Comparison of ENCODE assay signal across 1 cellular context in the genomic region with DNA sequence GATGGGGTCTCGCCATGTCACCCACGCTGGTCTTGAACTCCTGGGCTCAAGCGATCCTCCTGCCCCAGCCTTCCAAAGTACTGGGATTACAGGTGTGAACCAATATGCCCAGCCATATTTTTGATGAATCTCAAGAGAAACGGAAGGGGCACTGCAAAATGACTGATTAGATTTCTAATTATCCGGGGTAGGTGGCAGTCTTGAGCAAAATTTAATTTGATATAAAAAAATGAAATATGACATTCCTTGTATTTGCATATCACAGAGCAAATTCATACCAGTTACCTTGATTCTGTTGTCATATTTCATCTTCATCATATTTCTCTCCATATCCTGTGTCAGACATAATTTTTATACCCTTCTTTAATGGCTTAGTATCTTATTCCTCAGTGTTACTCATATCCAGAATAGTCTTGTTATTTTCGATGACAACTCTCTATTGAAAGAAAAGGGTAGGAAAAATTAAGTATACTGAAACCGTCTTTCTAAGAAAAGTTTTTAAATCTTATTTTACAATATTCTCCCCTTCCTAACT.
TF ChIP-seq lines count a peak whose summit lies in the region.

No MANE protein-coding gene starts in this region.

TF ChIP-seq in K562, 482 proteins besides CTCF, POLR2A, EP300 and RAD21 (continued from another document):
- TF ChIP-seq, protein P1, sequence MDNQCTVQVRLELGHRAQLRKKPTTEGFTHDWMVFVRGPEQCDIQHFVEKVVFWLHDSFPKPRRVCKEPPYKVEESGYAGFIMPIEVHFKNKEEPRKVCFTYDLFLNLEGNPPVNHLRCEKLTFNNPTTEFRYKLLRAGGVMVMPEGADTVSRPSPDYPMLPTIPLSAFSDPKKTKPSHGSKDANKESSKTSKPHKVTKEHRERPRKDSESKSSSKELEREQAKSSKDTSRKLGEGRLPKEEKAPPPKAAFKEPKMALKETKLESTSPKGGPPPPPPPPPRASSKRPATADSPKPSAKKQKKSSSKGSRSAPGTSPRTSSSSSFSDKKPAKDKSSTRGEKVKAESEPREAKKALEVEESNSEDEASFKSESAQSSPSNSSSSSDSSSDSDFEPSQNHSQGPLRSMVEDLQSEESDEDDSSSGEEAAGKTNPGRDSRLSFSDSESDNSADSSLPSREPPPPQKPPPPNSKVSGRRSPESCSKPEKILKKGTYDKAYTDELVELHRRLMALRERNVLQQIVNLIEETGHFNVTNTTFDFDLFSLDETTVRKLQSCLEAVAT (IDR thresholded peaks at IDR 0.05): no peak
- peak; percentile 64; the same call in 1 of the 2 replicates for TF ChIP-seq TRIM28 (IDR thresholded peaks at IDR 0.05)
- peak in 1 of 2 experiments; percentile 57; a peak in 1 of 4 replicates for TF ChIP-seq TRIM24 (IDR thresholded peaks at IDR 0.05)
- TF ChIP-seq ZFP1 (CRISPR knock-in tag; IDR thresholded peaks at IDR 0.05): peak; percentile 95
- TF ChIP-seq CBX3 (IDR thresholded peaks at IDR 0.05; ENCODE audit: borderline replicate concordance in 1 of 2, low read length in 2 of 2): peak in 1 of 2 experiments; percentile 55; a peak in 1 of 3 replicates
- TF ChIP-seq, protein P2, sequence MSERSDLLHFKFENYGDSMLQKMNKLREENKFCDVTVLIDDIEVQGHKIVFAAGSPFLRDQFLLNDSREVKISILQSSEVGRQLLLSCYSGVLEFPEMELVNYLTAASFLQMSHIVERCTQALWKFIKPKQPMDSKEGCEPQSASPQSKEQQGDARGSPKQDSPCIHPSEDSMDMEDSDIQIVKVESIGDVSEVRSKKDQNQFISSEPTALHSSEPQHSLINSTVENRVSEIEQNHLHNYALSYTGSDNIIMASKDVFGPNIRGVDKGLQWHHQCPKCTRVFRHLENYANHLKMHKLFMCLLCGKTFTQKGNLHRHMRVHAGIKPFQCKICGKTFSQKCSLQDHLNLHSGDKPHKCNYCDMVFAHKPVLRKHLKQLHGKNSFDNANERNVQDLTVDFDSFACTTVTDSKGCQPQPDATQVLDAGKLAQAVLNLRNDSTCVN (CRISPR knock-in tag; IDR thresholded peaks at IDR 0.05): no peak
- no peak for TF ChIP-seq ZNF699 (CRISPR knock-in tag; IDR thresholded peaks at IDR 0.05; ENCODE audit: insufficient replicate concordance)
